ENCODE assay signal across 1 cellular context in the genomic region with DNA sequence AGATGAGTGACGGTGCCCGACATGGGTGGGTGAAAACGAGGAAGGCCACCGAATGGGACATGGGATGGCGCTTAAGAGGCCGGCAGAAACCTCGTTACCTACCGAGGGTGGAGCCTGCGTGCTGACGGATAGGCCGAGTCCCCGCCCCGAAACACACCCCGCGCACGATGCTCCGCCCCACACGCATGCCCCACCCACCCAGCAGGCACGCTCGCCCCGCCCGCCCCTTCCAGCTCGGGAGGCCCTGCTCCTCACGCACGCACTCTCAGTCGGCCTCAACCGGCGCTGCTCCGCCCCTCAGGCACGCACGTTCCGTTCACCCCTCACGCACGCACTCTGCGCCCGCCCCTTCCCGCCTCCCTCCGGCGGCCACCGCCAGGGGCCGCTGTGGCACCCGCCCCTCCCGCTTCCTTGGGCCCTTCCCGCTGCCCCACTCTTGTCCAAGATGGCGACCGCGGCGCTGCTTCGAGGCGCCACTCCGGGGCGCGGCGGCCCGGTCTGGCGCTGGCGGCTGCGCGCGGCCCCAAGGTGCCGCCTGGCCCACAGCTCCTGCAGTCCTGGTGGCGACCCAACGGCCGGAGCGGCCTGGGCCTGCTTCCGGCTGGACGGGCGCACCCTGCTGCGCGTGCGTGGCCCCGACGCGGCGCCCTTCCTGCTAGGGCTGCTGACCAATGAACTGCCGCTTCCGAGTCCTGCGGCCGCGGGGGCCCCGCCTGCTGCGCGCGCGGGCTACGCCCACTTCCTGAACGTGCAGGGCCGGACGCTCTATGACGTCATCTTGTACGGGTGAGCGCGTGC.
A peak's percentile ranks its signal among the peaks of the same experiment; 100 is the strongest.
TF ChIP-seq lines count a peak whose summit lies in the region.

A gene (plus strand): TSS at position 433 of the 798 bp plus-strand sequence. CDS start 13 bp downstream, at position 446.

TF ChIP-seq in K562, 482 proteins besides CTCF, POLR2A, EP300 and RAD21 (continued from another document and continues in another):
- TF ChIP-seq, protein P1, sequence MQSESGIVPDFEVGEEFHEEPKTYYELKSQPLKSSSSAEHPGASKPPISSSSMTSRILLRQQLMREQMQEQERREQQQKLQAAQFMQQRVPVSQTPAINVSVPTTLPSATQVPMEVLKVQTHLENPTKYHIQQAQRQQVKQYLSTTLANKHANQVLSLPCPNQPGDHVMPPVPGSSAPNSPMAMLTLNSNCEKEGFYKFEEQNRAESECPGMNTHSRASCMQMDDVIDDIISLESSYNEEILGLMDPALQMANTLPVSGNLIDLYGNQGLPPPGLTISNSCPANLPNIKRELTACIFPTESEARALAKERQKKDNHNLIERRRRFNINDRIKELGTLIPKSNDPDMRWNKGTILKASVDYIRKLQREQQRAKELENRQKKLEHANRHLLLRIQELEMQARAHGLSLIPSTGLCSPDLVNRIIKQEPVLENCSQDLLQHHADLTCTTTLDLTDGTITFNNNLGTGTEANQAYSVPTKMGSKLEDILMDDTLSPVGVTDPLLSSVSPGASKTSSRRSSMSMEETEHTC (IDR thresholded peaks at IDR 0.05): peak; percentile 42
- TF ChIP-seq ZNF408 (CRISPR knock-in tag; IDR thresholded peaks at IDR 0.05; ENCODE audit: low read depth) (no peak; the same call in 1 of the 2 replicates), ZNF311 (CRISPR knock-in tag; IDR thresholded peaks at IDR 0.05) (peak; percentile 79; the same call in 1 of the 2 replicates), TOE1 (IDR thresholded peaks at IDR 0.05; ENCODE audit: borderline replicate concordance) (0 out of 2 replicates have a peak, but pooled peaks have one; percentile 46), TOE1 (CRISPR knock-in tag; IDR thresholded peaks at IDR 0.05; ENCODE audit: borderline replicate concordance, low read depth) (peak; percentile 48; the same call in 1 of the 2 replicates), ATF7 (IDR thresholded peaks at IDR 0.05) (peak; percentile 100), PTRF (tag; IDR thresholded peaks at IDR 0.05) (no peak), ESRRA (IDR thresholded peaks at IDR 0.05; ENCODE audit: borderline replicate concordance, low read depth) (peak; percentile 83), STAT5A (IDR thresholded peaks at IDR 0.05; ENCODE audit: borderline replicate concordance, low read length) (no peak; the same call in 1 of the 2 replicates), THRAP3 (IDR thresholded peaks at IDR 0.05; ENCODE audit: borderline replicate concordance) (no peak), MAFK (IDR thresholded peaks at IDR 0.05; ENCODE audit: low read length) (no peak), ZBTB17 (CRISPR knock-in tag; IDR thresholded peaks at IDR 0.05) (peak; percentile 85), ZKSCAN3 (CRISPR knock-in tag; IDR thresholded peaks at IDR 0.05) (no peak), ESRRB (CRISPR knock-in tag; IDR thresholded peaks at IDR 0.05; ENCODE audit: borderline replicate concordance) (no peak), KDM1A (IDR thresholded peaks at IDR 0.05) (no peak), TEAD2 (tag; IDR thresholded peaks at IDR 0.05) (no peak), HIVEP1 (CRISPR knock-in tag; IDR thresholded peaks at IDR 0.05) (peak; percentile 91), FOS (IDR thresholded peaks at IDR 0.05; ENCODE audit: extremely low read depth, insufficient read length) (no peak), ATF1 (CRISPR knock-in tag; IDR thresholded peaks at IDR 0.05) (peak; percentile 85), ATF1 (tag; IDR thresholded peaks at IDR 0.05) (peak; percentile 97), ZNF644 (tag; IDR thresholded peaks at IDR 0.05; ENCODE audit: low read depth) (no peak; the same call in 1 of the 2 replicates), POLR2B (IDR thresholded peaks at IDR 0.05; ENCODE audit: low read depth, partially characterized antibody) (peak; percentile 29), ETV5 (CRISPR knock-in tag; IDR thresholded peaks at IDR 0.05; ENCODE audit: low read depth) (0 out of 2 replicates have a peak, but pooled peaks have one; percentile 14), BRF1 (IDR thresholded peaks at IDR 0.05; ENCODE audit: borderline replicate concordance, extremely low read depth, insufficient read length) (no peak), ZNF445 (CRISPR knock-in tag; IDR thresholded peaks at IDR 0.05; ENCODE audit: low read depth) (0 out of 2 replicates have a peak, but pooled peaks have one; percentile 23), NCOA1 (IDR thresholded peaks at IDR 0.05; ENCODE audit: low read depth) (no peak), CBX5 (IDR thresholded peaks at IDR 0.05; ENCODE audit: borderline replicate concordance, low read depth) (peak; percentile 72; the same call in 1 of the 2 replicates), BRD9 (IDR thresholded peaks at IDR 0.05; ENCODE audit: low read depth, partially characterized antibody) (no peak), ZFP36 (IDR thresholded peaks at IDR 0.05; ENCODE audit: low read depth, low read length, partially characterized antibody) (no peak), TGIF2 (CRISPR knock-in tag; IDR thresholded peaks at IDR 0.05) (no peak), KAT7 (CRISPR knock-in tag; IDR thresholded peaks at IDR 0.05; ENCODE audit: borderline replicate concordance) (peak; percentile 86; the same call in 1 of the 2 replicates), MEF2A (IDR thresholded peaks at IDR 0.05; ENCODE audit: control insufficient read depth, low read depth, low read length) (0 out of 2 replicates have a peak, but pooled peaks have one; percentile 46), TFAM (CRISPR knock-in tag; conservative IDR thresholded peaks at IDR 0.05) (no peak), ZNF668 (CRISPR knock-in tag; IDR thresholded peaks at IDR 0.05) (no peak), HNRNPK (IDR thresholded peaks at IDR 0.05; ENCODE audit: low read depth, low read length, poor library complexity, severe bottlenecking) (peak; percentile 52), HNRNPLL (IDR thresholded peaks at IDR 0.05; ENCODE audit: low read depth, low read length, poor library complexity, severe bottlenecking) (peak; percentile 95), HLTF (IDR thresholded peaks at IDR 0.05) (no peak), PHF8 (IDR thresholded peaks at IDR 0.05; ENCODE audit: borderline replicate concordance, low read length) (peak; percentile 99), PHB (CRISPR knock-in tag; IDR thresholded peaks at IDR 0.05) (no peak), KLF6 (CRISPR knock-in tag; IDR thresholded peaks at IDR 0.05; ENCODE audit: borderline replicate concordance) (peak; percentile 58; the same call in 1 of the 2 replicates), FOXK2 (conservative IDR thresholded peaks at IDR 0.05 in 1 of 2, IDR thresholded peaks at IDR 0.05 in 1 of 2; ENCODE audit: low read depth in 2 of 2) (peak in 1 of 2 experiments; percentile 39; a peak in 1 of 4 replicates), SIX5 (IDR thresholded peaks at IDR 0.05; ENCODE audit: borderline replicate concordance in 1 of 2, insufficient read depth in 1 of 2, low read depth in 1 of 2, low read length in 2 of 2) (peak; percentile 26 to 35; a peak in 2 of 4 replicates), ARID1B (IDR thresholded peaks at IDR 0.05) (no peak), POLR2H (tag; IDR thresholded peaks at IDR 0.05; ENCODE audit: low read depth) (peak; percentile 96), LARP7 (IDR thresholded peaks at IDR 0.05) (no peak), PTTG1 (tag; IDR thresholded peaks at IDR 0.05; ENCODE audit: low read depth) (no peak)
- TF ChIP-seq, protein P2, sequence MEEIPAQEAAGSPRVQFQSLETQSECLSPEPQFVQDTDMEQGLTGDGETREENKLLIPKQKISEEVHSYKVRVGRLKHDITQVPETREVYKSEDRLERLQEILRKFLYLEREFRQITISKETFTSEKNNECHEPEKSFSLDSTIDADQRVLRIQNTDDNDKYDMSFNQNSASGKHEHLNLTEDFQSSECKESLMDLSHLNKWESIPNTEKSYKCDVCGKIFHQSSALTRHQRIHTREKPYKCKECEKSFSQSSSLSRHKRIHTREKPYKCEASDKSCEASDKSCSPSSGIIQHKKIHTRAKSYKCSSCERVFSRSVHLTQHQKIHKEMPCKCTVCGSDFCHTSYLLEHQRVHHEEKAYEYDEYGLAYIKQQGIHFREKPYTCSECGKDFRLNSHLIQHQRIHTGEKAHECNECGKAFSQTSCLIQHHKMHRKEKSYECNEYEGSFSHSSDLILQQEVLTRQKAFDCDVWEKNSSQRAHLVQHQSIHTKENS (CRISPR knock-in tag; IDR thresholded peaks at IDR 0.05): no peak
- TF ChIP-seq, protein P3, sequence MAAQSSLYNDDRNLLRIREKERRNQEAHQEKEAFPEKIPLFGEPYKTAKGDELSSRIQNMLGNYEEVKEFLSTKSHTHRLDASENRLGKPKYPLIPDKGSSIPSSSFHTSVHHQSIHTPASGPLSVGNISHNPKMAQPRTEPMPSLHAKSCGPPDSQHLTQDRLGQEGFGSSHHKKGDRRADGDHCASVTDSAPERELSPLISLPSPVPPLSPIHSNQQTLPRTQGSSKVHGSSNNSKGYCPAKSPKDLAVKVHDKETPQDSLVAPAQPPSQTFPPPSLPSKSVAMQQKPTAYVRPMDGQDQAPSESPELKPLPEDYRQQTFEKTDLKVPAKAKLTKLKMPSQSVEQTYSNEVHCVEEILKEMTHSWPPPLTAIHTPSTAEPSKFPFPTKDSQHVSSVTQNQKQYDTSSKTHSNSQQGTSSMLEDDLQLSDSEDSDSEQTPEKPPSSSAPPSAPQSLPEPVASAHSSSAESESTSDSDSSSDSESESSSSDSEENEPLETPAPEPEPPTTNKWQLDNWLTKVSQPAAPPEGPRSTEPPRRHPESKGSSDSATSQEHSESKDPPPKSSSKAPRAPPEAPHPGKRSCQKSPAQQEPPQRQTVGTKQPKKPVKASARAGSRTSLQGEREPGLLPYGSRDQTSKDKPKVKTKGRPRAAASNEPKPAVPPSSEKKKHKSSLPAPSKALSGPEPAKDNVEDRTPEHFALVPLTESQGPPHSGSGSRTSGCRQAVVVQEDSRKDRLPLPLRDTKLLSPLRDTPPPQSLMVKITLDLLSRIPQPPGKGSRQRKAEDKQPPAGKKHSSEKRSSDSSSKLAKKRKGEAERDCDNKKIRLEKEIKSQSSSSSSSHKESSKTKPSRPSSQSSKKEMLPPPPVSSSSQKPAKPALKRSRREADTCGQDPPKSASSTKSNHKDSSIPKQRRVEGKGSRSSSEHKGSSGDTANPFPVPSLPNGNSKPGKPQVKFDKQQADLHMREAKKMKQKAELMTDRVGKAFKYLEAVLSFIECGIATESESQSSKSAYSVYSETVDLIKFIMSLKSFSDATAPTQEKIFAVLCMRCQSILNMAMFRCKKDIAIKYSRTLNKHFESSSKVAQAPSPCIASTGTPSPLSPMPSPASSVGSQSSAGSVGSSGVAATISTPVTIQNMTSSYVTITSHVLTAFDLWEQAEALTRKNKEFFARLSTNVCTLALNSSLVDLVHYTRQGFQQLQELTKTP (IDR thresholded peaks at IDR 0.05; ENCODE audit: low read depth in 1 of 2, partially characterized antibody in 2 of 2): no peak
- TF ChIP-seq, protein P4, sequence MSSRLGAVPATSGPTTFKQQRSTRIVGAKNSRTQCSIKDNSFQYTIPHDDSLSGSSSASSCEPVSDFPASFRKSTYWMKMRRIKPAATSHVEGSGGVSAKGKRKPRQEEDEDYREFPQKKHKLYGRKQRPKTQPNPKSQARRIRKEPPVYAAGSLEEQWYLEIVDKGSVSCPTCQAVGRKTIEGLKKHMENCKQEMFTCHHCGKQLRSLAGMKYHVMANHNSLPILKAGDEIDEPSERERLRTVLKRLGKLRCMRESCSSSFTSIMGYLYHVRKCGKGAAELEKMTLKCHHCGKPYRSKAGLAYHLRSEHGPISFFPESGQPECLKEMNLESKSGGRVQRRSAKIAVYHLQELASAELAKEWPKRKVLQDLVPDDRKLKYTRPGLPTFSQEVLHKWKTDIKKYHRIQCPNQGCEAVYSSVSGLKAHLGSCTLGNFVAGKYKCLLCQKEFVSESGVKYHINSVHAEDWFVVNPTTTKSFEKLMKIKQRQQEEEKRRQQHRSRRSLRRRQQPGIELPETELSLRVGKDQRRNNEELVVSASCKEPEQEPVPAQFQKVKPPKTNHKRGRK (tag; IDR thresholded peaks at IDR 0.05): no peak
- TF ChIP-seq, protein P5, sequence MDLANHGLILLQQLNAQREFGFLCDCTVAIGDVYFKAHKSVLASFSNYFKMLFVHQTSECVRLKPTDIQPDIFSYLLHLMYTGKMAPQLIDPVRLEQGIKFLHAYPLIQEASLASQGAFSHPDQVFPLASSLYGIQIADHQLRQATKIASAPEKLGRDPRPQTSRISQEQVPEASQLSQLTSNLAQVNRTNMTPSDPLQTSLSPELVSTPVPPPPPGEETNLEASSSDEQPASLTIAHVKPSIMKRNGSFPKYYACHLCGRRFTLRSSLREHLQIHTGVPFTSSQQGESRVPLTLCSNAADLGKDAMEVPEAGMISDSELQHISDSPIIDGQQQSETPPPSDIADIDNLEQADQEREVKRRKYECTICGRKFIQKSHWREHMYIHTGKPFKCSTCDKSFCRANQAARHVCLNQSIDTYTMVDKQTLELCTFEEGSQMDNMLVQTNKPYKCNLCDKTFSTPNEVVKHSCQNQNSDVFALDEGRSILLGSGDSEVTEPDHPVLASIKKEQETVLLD (IDR thresholded peaks at IDR 0.05): peak; percentile 95
- TF ChIP-seq, protein P6, sequence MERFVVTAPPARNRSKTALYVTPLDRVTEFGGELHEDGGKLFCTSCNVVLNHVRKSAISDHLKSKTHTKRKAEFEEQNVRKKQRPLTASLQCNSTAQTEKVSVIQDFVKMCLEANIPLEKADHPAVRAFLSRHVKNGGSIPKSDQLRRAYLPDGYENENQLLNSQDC (CRISPR knock-in tag; IDR thresholded peaks at IDR 0.05): no peak
- TF ChIP-seq, protein P7, sequence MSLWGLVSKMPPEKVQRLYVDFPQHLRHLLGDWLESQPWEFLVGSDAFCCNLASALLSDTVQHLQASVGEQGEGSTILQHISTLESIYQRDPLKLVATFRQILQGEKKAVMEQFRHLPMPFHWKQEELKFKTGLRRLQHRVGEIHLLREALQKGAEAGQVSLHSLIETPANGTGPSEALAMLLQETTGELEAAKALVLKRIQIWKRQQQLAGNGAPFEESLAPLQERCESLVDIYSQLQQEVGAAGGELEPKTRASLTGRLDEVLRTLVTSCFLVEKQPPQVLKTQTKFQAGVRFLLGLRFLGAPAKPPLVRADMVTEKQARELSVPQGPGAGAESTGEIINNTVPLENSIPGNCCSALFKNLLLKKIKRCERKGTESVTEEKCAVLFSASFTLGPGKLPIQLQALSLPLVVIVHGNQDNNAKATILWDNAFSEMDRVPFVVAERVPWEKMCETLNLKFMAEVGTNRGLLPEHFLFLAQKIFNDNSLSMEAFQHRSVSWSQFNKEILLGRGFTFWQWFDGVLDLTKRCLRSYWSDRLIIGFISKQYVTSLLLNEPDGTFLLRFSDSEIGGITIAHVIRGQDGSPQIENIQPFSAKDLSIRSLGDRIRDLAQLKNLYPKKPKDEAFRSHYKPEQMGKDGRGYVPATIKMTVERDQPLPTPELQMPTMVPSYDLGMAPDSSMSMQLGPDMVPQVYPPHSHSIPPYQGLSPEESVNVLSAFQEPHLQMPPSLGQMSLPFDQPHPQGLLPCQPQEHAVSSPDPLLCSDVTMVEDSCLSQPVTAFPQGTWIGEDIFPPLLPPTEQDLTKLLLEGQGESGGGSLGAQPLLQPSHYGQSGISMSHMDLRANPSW (CRISPR knock-in tag; IDR thresholded peaks at IDR 0.05): peak; percentile 99
- TF ChIP-seq, protein P8, sequence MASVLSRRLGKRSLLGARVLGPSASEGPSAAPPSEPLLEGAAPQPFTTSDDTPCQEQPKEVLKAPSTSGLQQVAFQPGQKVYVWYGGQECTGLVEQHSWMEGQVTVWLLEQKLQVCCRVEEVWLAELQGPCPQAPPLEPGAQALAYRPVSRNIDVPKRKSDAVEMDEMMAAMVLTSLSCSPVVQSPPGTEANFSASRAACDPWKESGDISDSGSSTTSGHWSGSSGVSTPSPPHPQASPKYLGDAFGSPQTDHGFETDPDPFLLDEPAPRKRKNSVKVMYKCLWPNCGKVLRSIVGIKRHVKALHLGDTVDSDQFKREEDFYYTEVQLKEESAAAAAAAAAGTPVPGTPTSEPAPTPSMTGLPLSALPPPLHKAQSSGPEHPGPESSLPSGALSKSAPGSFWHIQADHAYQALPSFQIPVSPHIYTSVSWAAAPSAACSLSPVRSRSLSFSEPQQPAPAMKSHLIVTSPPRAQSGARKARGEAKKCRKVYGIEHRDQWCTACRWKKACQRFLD (CRISPR knock-in tag; IDR thresholded peaks at IDR 0.05): peak; percentile 90; the same call in 1 of the 2 replicates
